20 cellular contexts compared by ENCODE assay signal in the genomic region with DNA sequence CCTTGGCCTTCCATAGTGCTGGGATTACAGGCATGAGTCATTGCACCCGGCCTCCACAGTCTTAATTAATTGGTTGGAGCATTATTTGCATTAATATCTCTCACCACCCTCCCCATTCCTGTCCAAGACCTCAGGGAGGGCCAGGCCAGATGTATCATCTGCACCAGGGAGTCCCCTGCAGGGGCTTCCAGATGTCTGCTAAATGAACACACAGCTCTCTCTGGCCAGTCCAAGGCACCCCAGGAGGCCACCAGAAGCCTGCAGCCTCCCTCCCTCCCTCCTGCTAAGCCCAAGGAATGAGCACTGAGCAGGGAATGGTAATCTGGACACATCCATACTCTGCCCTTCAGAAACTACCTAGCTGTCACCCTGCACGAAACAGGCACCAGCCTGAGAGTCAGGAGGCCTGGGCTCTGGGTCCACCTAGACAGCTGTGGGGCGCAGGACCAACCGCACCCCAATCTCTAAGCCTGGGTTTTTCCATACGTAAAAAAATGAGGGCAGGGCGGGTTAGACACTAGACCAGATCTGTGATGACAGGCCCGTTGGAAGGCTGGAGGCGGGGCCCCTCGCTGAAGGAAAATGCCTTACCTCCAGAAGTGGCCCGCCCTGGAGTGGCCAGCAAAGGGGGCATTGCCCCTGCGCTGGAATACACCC. TPM values are rescaled to one million over a fixed set of nuclear protein-coding genes. Genes with fewer than 3 reads are reported as not detected.
A peak's percentile ranks its signal among the peaks of the same experiment; 100 is the strongest.
DNase-seq lines count a peak whose midpoint lies in the region; ATAC-seq, FAIRE-seq and TF ChIP-seq lines count a peak whose summit lies in the region.
"Had no signal": no experiment of that assay in that cellular context is flagged by ENCODE, and none has a peak within 500 bp of the region (broad histone marks: within the 10 kb centered on the region; RNA-seq: fewer than 3 reads in every experiment).

No MANE protein-coding gene starts in this region.

- H3K36me3 ChIP-seq in Panc1 (ENCODE audit: control insufficient read depth, insufficient read depth, low read length) = peaks cover 2% of the 10 kb centered on the region; the same call in 1 of the 2 replicates
- peaks cover 77% of the 10 kb centered on the region for H3K36me3 ChIP-seq in SJCRH30

- H3K9me3 ChIP-seq in A549 (peaks cover 8% of the 10 kb centered on the region; the same call in 2 of the 3 replicates), Panc1 (ENCODE audit: control insufficient read depth, insufficient read depth, low read depth, low read length) (no peaks in the 10 kb centered on the region), SJCRH30 (replicated peaks) (no peaks in the 10 kb centered on the region)
- H3K9me3 ChIP-seq: Peyer's patch had no signal

- DNase-seq in A549 (ENCODE audit: low read depth in 1 of 2, low spot score in 1 of 2) = no peak
- no peak for DNase-seq in Panc1 (ENCODE audit: low read depth, low spot score)
- no peak for DNase-seq in endothelial cell (ENCODE audit: low spot score)
- no peak for DNase-seq in nephron progenitor cell
- no peak for DNase-seq in ureter (ENCODE audit: low spot score)
- DNase-seq in NCI-H1694 (lab: John Stamatoyannopoulos, UW) = no peak
- no peak for DNase-seq in SJCRH30
- no peak for DNase-seq in activated CD4-positive, alpha-beta T cell treated with anti-CD3 and anti-CD28 coated beads for 48 hours
- DNase-seq: Calu3; CD8-positive, alpha-beta memory T cell; Karpas-422; NCI-H1417; NCI-H187; NCI-H510A; NCI-H748 treated with DMSO at 0.1 percent for 48 hours; Peyer's patch had no signal

- WGBS in A549 (ENCODE audit: missing lambda C conversion rate) = 88% methylated on average over 11 of the region's 11 CpGs

- FAIRE-seq in A549 (lab: Jason Lieb, UNC) = no peak

- H3K4me1 ChIP-seq in A549 (no peaks in the 10 kb centered on the region), Panc1 (ENCODE audit: control insufficient read depth, insufficient read depth, low read length) (no peaks in the 10 kb centered on the region), SJCRH30 (no peaks in the 10 kb centered on the region)
- H3K4me1 ChIP-seq: Peyer's patch had no signal

- H3K27ac Mint-ChIP-seq in endothelial cell (ENCODE audit: unreplicated experiment) (no peak overlapping the region), nephron progenitor cell (peak overlapping the region; percentile 82)

- peaks cover 6% of the 10 kb centered on the region for H3K27me3 Mint-ChIP-seq in endothelial cell (ENCODE audit: unreplicated experiment)
- no peaks in the 10 kb centered on the region for H3K27me3 Mint-ChIP-seq in nephron progenitor cell (ENCODE audit: low read depth, poor library complexity)
- H3K27me3 Mint-ChIP-seq: CD8-positive, alpha-beta memory T cell; IgD-negative memory B cell had no signal

- H3K4me3 Mint-ChIP-seq in endothelial cell (ENCODE audit: unreplicated experiment) = peak overlapping the region; percentile 77
- no peak overlapping the region for H3K4me3 Mint-ChIP-seq in nephron progenitor cell
- H3K4me3 Mint-ChIP-seq: CD8-positive, alpha-beta memory T cell; IgD-negative memory B cell had no signal

- H3K27ac ChIP-seq in A549 = no peak overlapping the region
- no peak overlapping the region for H3K27ac ChIP-seq in Panc1 (ENCODE audit: low read length)
- no peak overlapping the region for H3K27ac ChIP-seq in SJCRH30
- H3K27ac ChIP-seq: C4-2B, Peyer's patch had no signal

- TF ChIP-seq EP300 in A549 (IDR thresholded peaks at IDR 0.05) = no peak

- POLR2A ChIA-PET in A549 (lab: Yijun Ruan, JAX) (no interaction called here), Panc1 (lab: Charles Lee) (no interaction called here)

- CTCF ChIA-PET in A549 (lab: Yijun Ruan, JAX) = interaction anchor here (1.1 to 6.7 kb wide), 11 partner anchors 8 to 72 kb away, joined by 3 to 41 read pairs (median 5); a partner anchor contains a TSS
- CTCF ChIA-PET in Panc1 (lab: Charles Lee) = no interaction called here

- TF ChIP-seq POLR2A in A549 (IDR thresholded peaks at IDR 0.05; ENCODE audit: low read length) = no peak

- H3K4me3 ChIP-seq in A549 (no peak overlapping the region), Panc1 (ENCODE audit: low read depth in 2 of 2, low read length in 2 of 2) (no peak overlapping the region), SJCRH30 (no peak overlapping the region)
- H3K4me3 ChIP-seq: Peyer's patch had no signal

- intact Hi-C loops in Panc1 (cut with micrococcal nuclease; ENCODE audit: unreplicated experiment) = no loop called here

- no peaks in the 10 kb centered on the region for H3K4me1 Mint-ChIP-seq in endothelial cell (ENCODE audit: unreplicated experiment)
- H3K4me1 Mint-ChIP-seq in nephron progenitor cell = peaks cover 8% of the 10 kb centered on the region

- H3K9me3 Mint-ChIP-seq in endothelial cell (ENCODE audit: unreplicated experiment) (no peaks in the 10 kb centered on the region), nephron progenitor cell (peaks cover 30% of the 10 kb centered on the region)
- H3K9me3 Mint-ChIP-seq: IgD-negative memory B cell had no signal

- H3K27me3 ChIP-seq in Panc1 (ENCODE audit: control insufficient read depth, insufficient read depth, low read length) = no peaks in the 10 kb centered on the region
- H3K27me3 ChIP-seq in SJCRH30 = no peaks in the 10 kb centered on the region
- H3K27me3 ChIP-seq: Peyer's patch had no signal

- H3K36me3 Mint-ChIP-seq in endothelial cell (ENCODE audit: low read depth, unreplicated experiment) (peaks cover 47% of the 10 kb centered on the region), nephron progenitor cell (ENCODE audit: low read depth) (peaks cover 87% of the 10 kb centered on the region)

- in situ Hi-C loops in Panc1 (cut with HindIII; ENCODE audit: low pct_unique_long_range_greater_than_20kb, low sequenced_read_pairs) = no loop called here

- ATAC-seq in A549 = peak; percentile 12 to 43; a peak in 4 of 6 replicates
- ATAC-seq in Panc1 = peak; percentile 23; the same call in 1 of the 2 replicates

- H3K4me2 ChIP-seq in A549 = no peak overlapping the region

- TF ChIP-seq CTCF in A549 (IDR thresholded peaks at IDR 0.05) (no peak), Panc1 (IDR thresholded peaks at IDR 0.05) (no peak), endothelial cell (IDR thresholded peaks at IDR 0.05; ENCODE audit: unreplicated experiment) (no peak), nephron progenitor cell (IDR thresholded peaks at IDR 0.05) (no peak)

- no TSS peak for BruUV-seq in Panc1 (replicated peaks; lab: Mats Ljungman, UMichigan)

- TF ChIP-seq RAD21 in A549 (conservative IDR thresholded peaks at IDR 0.05 in 1 of 2, IDR thresholded peaks at IDR 0.05 in 1 of 2) = no peak

RNA-seq across cellular contexts. Expression of a gene that starts 8.4 kb away (rescaled TPM):
- polyA plus RNA-seq in A549 (2011; rRNA removed) = 39.2 and 50.3 TPM in 2 replicates
- 40.3 and 49.3 TPM in 2 replicates for polyA plus RNA-seq in A549 (2012; cell fraction: cytosol; rRNA removed)
- 87.4 and 112 TPM in 2 replicates for polyA plus RNA-seq in A549 (2012; cell fraction: nucleus; rRNA removed)
- polyA plus RNA-seq in A549 (2017; fragmentation: RNase III; extraction: RNeasy Plus Mini Kit Qiagen cat#74134 plus additional on column Dnase treatment) = 83.0 to 93.6 TPM (median 92.5 TPM) in 3 replicates
- 47.2 and 76.6 TPM in 2 replicates for polyA minus RNA-seq in A549 (2011; rRNA and poly(A)+ RNA removed)
- 111 TPM for total RNA-seq in Panc1 (2021; ENCODE audit: unreplicated experiment)
- 78.0 TPM for polyA plus RNA-seq in Panc1 (2012; ENCODE audit: insufficient read length)
- 156 TPM for total RNA-seq in endothelial cell (ENCODE audit: unreplicated experiment)
- 134 TPM for total RNA-seq in ureter
- total RNA-seq in SJCRH30 (2014; rRNA removed; shearing (Covaris generic)) = 72.6 and 85.2 TPM in 2 replicates

RNA-seq across cellular contexts. Expression of a gene that starts 20.2 kb away (rescaled TPM):
- polyA plus RNA-seq in A549 (2011; rRNA removed) (60.2 and 70.7 TPM in 2 replicates), A549 (2017; fragmentation: RNase III; extraction: RNeasy Plus Mini Kit Qiagen cat#74134 plus additional on column Dnase treatment) (99.8 to 139 TPM (median 136 TPM) in 3 replicates)
- polyA plus RNA-seq in A549 (2012; cell fraction: cytosol; rRNA removed) = 65.9 and 77.9 TPM in 2 replicates
- 394 and 431 TPM in 2 replicates for polyA plus RNA-seq in A549 (2012; cell fraction: nucleus; rRNA removed)
- polyA minus RNA-seq in A549 (2011; rRNA and poly(A)+ RNA removed) = 198 and 226 TPM in 2 replicates
- total RNA-seq in Panc1 (2021; ENCODE audit: unreplicated experiment) (18.7 TPM), endothelial cell (ENCODE audit: unreplicated experiment) (8.0 TPM), ureter (31.4 TPM)
- 21.0 TPM for polyA plus RNA-seq in Panc1 (2012; ENCODE audit: insufficient read length)
- 1.7 and 3.8 TPM in 2 replicates for total RNA-seq in SJCRH30 (2014; rRNA removed; shearing (Covaris generic))

RNA-seq across cellular contexts. Expression of a gene that starts 22.9 kb away (rescaled TPM):
- 23.0 and 23.8 TPM in 2 replicates for polyA plus RNA-seq in A549 (2011; rRNA removed)
- 39.6 and 58.1 TPM in 2 replicates for polyA plus RNA-seq in A549 (2012; cell fraction: cytosol; rRNA removed)
- polyA plus RNA-seq in A549 (2012; cell fraction: nucleus; rRNA removed) = 36.5 and 39.0 TPM in 2 replicates
- polyA plus RNA-seq in A549 (2017; fragmentation: RNase III; extraction: RNeasy Plus Mini Kit Qiagen cat#74134 plus additional on column Dnase treatment) = 23.3 to 28.1 TPM (median 26.0 TPM) in 3 replicates
- polyA minus RNA-seq in A549 (2011; rRNA and poly(A)+ RNA removed) = 8.4 and 8.9 TPM in 2 replicates
- total RNA-seq in Panc1 (2021; ENCODE audit: unreplicated experiment) = 48.5 TPM
- polyA plus RNA-seq in Panc1 (2012; ENCODE audit: insufficient read length) = 62.5 TPM
- total RNA-seq in endothelial cell (ENCODE audit: unreplicated experiment) = 62.1 TPM
- 179 TPM for total RNA-seq in ureter
- 33.6 and 42.7 TPM in 2 replicates for total RNA-seq in SJCRH30 (2014; rRNA removed; shearing (Covaris generic))

RNA-seq across cellular contexts. Expression of a gene that starts 33.7 kb away (rescaled TPM):
- 11.9 and 18.1 TPM in 2 replicates for polyA plus RNA-seq in A549 (2011; rRNA removed)
- 0.89 and 0.93 TPM in 2 replicates for polyA plus RNA-seq in A549 (2012; cell fraction: cytosol; rRNA removed)
- 0.55 and 1.0 TPM in 2 replicates for polyA plus RNA-seq in A549 (2012; cell fraction: nucleus; rRNA removed)
- 2.3 to 3.0 TPM (median 2.6 TPM) in 3 replicates for polyA plus RNA-seq in A549 (2017; fragmentation: RNase III; extraction: RNeasy Plus Mini Kit Qiagen cat#74134 plus additional on column Dnase treatment)
- polyA minus RNA-seq in A549 (2011; rRNA and poly(A)+ RNA removed) = 5.7 and 7.4 TPM in 2 replicates
- total RNA-seq in Panc1 (2021; ENCODE audit: unreplicated experiment) = 1.0 TPM
- polyA plus RNA-seq in Panc1 (2012; ENCODE audit: insufficient read length) = not detected
- total RNA-seq in endothelial cell (ENCODE audit: unreplicated experiment) = not detected
- 143 TPM for total RNA-seq in ureter
- not detected in 2 replicates for total RNA-seq in SJCRH30 (2014; rRNA removed; shearing (Covaris generic))
- total RNA-seq: CD8-positive, alpha-beta memory T cell; M059J; SK-MEL-5 had no signal
- polyA plus RNA-seq: CD8-positive, alpha-beta memory T cell had no signal

RNA-seq across cellular contexts. Expression of a gene that starts 55.5 kb away (rescaled TPM):
- polyA plus RNA-seq in A549 (2011; rRNA removed) (79.8 and 94.5 TPM in 2 replicates), A549 (2017; fragmentation: RNase III; extraction: RNeasy Plus Mini Kit Qiagen cat#74134 plus additional on column Dnase treatment) (92.6 to 97.2 TPM (median 94.1 TPM) in 3 replicates)
- polyA plus RNA-seq in A549 (2012; cell fraction: cytosol; rRNA removed) = 191 and 205 TPM in 2 replicates
- polyA plus RNA-seq in A549 (2012; cell fraction: nucleus; rRNA removed) = 242 and 295 TPM in 2 replicates
- polyA minus RNA-seq in A549 (2011; rRNA and poly(A)+ RNA removed) = 95.4 and 96.9 TPM in 2 replicates
- total RNA-seq in Panc1 (2021; ENCODE audit: unreplicated experiment) (76.8 TPM), endothelial cell (ENCODE audit: unreplicated experiment) (39.8 TPM), ureter (87.8 TPM)
- 151 TPM for polyA plus RNA-seq in Panc1 (2012; ENCODE audit: insufficient read length)
- total RNA-seq in SJCRH30 (2014; rRNA removed; shearing (Covaris generic)) = 53.8 and 56.7 TPM in 2 replicates
